Comparison of ENCODE assay signal across 1 cellular context in the genomic region with DNA sequence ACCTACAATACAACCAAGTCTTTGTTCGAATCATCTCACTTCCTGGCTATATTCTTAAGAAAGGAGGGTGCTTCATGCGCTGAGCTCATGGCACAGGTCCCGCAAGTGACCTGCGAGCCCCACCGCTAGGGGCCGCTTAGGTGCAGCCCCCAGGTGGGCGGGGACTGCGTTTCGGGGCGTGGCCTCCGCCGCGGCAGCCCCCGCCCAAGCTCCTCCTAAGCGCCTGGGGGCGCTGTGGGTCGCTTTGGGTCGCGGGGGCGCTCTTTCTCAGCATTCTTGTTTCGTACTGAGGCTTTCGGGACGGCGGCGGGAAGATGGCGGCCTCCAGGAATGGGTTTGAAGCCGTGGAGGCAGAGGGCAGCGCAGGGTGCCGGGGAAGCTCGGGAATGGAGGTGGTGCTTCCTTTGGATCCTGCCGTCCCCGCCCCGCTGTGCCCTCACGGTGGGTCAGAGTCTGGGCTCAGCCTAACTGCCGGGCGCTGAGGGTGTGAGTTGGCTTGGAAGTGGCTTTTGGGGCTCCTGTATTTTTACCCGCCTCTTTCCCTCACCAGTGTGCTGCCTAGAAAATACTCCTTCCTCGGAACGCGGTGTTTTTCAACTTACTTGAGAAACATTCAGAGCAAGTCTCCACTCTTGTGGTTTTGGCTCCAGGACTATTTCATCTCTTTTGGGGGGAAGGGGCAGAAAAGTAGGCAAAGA.
TF ChIP-seq lines count a peak whose summit lies in the region.

A gene with protein sequence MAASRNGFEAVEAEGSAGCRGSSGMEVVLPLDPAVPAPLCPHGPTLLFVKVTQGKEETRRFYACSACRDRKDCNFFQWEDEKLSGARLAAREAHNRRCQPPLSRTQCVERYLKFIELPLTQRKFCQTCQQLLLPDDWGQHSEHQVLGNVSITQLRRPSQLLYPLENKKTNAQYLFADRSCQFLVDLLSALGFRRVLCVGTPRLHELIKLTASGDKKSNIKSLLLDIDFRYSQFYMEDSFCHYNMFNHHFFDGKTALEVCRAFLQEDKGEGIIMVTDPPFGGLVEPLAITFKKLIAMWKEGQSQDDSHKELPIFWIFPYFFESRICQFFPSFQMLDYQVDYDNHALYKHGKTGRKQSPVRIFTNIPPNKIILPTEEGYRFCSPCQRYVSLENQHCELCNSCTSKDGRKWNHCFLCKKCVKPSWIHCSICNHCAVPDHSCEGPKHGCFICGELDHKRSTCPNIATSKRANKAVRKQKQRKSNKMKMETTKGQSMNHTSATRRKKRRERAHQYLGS (plus strand): TSS at position 279 of the 698 bp plus-strand sequence. CDS start 36 bp downstream, at position 315.

TF ChIP-seq in HepG2, 621 proteins besides CTCF, POLR2A, EP300 and RAD21 (continued from another document and continues in another):
- TF ChIP-seq, protein P1, sequence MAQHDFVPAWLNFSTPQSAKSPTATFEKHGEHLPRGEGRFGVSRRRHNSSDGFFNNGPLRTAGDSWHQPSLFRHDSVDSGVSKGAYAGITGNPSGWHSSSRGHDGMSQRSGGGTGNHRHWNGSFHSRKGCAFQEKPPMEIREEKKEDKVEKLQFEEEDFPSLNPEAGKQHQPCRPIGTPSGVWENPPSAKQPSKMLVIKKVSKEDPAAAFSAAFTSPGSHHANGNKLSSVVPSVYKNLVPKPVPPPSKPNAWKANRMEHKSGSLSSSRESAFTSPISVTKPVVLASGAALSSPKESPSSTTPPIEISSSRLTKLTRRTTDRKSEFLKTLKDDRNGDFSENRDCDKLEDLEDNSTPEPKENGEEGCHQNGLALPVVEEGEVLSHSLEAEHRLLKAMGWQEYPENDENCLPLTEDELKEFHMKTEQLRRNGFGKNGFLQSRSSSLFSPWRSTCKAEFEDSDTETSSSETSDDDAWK (CRISPR knock-in tag; IDR thresholded peaks at IDR 0.05), result no peak
- TF ChIP-seq ADNP (CRISPR knock-in tag; IDR thresholded peaks at IDR 0.05), result peak; percentile 51; the same call in 1 of the 2 replicates
- TF ChIP-seq, protein P2, sequence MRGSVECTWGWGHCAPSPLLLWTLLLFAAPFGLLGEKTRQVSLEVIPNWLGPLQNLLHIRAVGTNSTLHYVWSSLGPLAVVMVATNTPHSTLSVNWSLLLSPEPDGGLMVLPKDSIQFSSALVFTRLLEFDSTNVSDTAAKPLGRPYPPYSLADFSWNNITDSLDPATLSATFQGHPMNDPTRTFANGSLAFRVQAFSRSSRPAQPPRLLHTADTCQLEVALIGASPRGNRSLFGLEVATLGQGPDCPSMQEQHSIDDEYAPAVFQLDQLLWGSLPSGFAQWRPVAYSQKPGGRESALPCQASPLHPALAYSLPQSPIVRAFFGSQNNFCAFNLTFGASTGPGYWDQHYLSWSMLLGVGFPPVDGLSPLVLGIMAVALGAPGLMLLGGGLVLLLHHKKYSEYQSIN (CRISPR knock-in tag; IDR thresholded peaks at IDR 0.05; ENCODE audit: borderline replicate concordance), result no peak
- TF ChIP-seq KLF12 (CRISPR knock-in tag; IDR thresholded peaks at IDR 0.05; ENCODE audit: borderline replicate concordance), result peak; percentile 95; the same call in 1 of the 2 replicates
- TF ChIP-seq MYC (CRISPR knock-in tag; IDR thresholded peaks at IDR 0.05; ENCODE audit: borderline replicate concordance), result peak; percentile 75; the same call in 1 of the 2 replicates
- TF ChIP-seq ZNF326 (CRISPR knock-in tag; IDR thresholded peaks at IDR 0.05; ENCODE audit: borderline replicate concordance), result no peak
- TF ChIP-seq ZC3H4 (CRISPR knock-in tag; IDR thresholded peaks at IDR 0.05; ENCODE audit: borderline replicate concordance), result no peak
- no peak for TF ChIP-seq ZNF737 (CRISPR knock-in tag; IDR thresholded peaks at IDR 0.05; ENCODE audit: borderline replicate concordance)
- TF ChIP-seq, protein P3, sequence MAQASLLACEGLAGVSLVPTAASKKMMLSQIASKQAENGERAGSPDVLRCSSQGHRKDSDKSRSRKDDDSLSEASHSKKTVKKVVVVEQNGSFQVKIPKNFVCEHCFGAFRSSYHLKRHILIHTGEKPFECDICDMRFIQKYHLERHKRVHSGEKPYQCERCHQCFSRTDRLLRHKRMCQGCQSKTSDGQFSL (CRISPR knock-in tag; IDR thresholded peaks at IDR 0.05), result peak; percentile 73; the same call in 1 of the 2 replicates
- TF ChIP-seq, protein P4, sequence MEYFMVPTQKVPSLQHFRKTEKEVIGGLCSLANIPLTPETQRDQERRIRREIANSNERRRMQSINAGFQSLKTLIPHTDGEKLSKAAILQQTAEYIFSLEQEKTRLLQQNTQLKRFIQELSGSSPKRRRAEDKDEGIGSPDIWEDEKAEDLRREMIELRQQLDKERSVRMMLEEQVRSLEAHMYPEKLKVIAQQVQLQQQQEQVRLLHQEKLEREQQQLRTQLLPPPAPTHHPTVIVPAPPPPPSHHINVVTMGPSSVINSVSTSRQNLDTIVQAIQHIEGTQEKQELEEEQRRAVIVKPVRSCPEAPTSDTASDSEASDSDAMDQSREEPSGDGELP (IDR thresholded peaks at IDR 0.05; ENCODE audit: borderline replicate concordance, low read depth), result peak; percentile 36; the same call in 1 of the 2 replicates
- no peak for TF ChIP-seq ZNF383 (CRISPR knock-in tag; IDR thresholded peaks at IDR 0.05; ENCODE audit: borderline replicate concordance)
- 0 out of 2 replicates have a peak, but pooled peaks have one; percentile 51 for TF ChIP-seq SIX1 (CRISPR knock-in tag; IDR thresholded peaks at IDR 0.05; ENCODE audit: borderline replicate concordance)
- TF ChIP-seq FOXK2 (IDR thresholded peaks at IDR 0.05), result no peak
- TF ChIP-seq ZNF124 (CRISPR knock-in tag; IDR thresholded peaks at IDR 0.05), result peak; percentile 79; the same call in 1 of the 2 replicates
- TF ChIP-seq DR1 (CRISPR knock-in tag; IDR thresholded peaks at IDR 0.05), result peak; percentile 71
- TF ChIP-seq ZNF605 (CRISPR knock-in tag; IDR thresholded peaks at IDR 0.05), result peak; percentile 91
- peak; percentile 80; the same call in 1 of the 2 replicates for TF ChIP-seq ZNF598 (CRISPR knock-in tag; IDR thresholded peaks at IDR 0.05; ENCODE audit: borderline replicate concordance)
- TF ChIP-seq ZNF670 (CRISPR knock-in tag; IDR thresholded peaks at IDR 0.05; ENCODE audit: borderline replicate concordance), result peak; percentile 94
- TF ChIP-seq DPF2 (CRISPR knock-in tag; IDR thresholded peaks at IDR 0.05; ENCODE audit: borderline replicate concordance, low read depth), result no peak
- TF ChIP-seq ZNF556 (CRISPR knock-in tag; IDR thresholded peaks at IDR 0.05; ENCODE audit: borderline replicate concordance), result peak; percentile 96
- TF ChIP-seq SNAPC2 (CRISPR knock-in tag; IDR thresholded peaks at IDR 0.05), result peak; percentile 80
- no peak for TF ChIP-seq TCF12 (IDR thresholded peaks at IDR 0.05)
- TF ChIP-seq TCF12 (CRISPR knock-in tag; IDR thresholded peaks at IDR 0.05), result 0 out of 2 replicates have a peak, but pooled peaks have one; percentile 55
- TF ChIP-seq PRPF4 (IDR thresholded peaks at IDR 0.05; ENCODE audit: low read depth, low read length, poor library complexity, severe bottlenecking), result no peak
- TF ChIP-seq, protein P5, sequence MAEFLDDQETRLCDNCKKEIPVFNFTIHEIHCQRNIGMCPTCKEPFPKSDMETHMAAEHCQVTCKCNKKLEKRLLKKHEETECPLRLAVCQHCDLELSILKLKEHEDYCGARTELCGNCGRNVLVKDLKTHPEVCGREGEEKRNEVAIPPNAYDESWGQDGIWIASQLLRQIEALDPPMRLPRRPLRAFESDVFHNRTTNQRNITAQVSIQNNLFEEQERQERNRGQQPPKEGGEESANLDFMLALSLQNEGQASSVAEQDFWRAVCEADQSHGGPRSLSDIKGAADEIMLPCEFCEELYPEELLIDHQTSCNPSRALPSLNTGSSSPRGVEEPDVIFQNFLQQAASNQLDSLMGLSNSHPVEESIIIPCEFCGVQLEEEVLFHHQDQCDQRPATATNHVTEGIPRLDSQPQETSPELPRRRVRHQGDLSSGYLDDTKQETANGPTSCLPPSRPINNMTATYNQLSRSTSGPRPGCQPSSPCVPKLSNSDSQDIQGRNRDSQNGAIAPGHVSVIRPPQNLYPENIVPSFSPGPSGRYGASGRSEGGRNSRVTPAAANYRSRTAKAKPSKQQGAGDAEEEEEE (CRISPR knock-in tag; IDR thresholded peaks at IDR 0.05; ENCODE audit: borderline replicate concordance), result no peak
- TF ChIP-seq KDM1A (CRISPR knock-in tag; IDR thresholded peaks at IDR 0.05), result peak; percentile 74; the same call in 1 of the 2 replicates
- TF ChIP-seq NFKB2 (CRISPR knock-in tag; IDR thresholded peaks at IDR 0.05; ENCODE audit: borderline replicate concordance), result peak; percentile 93; the same call in 1 of the 2 replicates
- TF ChIP-seq TBP (CRISPR knock-in tag; IDR thresholded peaks at IDR 0.05), result no peak
- TF ChIP-seq NFRKB (IDR thresholded peaks at IDR 0.05), result peak; percentile 90
- TF ChIP-seq BORCS8-MEF2B (CRISPR knock-in tag; IDR thresholded peaks at IDR 0.05), result peak; percentile 88; the same call in 1 of the 2 replicates
- TF ChIP-seq ARHGAP35 (CRISPR knock-in tag; IDR thresholded peaks at IDR 0.05; ENCODE audit: borderline replicate concordance), result peak; percentile 68; the same call in 1 of the 2 replicates
- TF ChIP-seq ARNTL (CRISPR knock-in tag; IDR thresholded peaks at IDR 0.05), result no peak; the same call in 1 of the 2 replicates
- no peak for TF ChIP-seq SNAI1 (CRISPR knock-in tag; IDR thresholded peaks at IDR 0.05; ENCODE audit: borderline replicate concordance)
- peak; percentile 86 for TF ChIP-seq SRSF1 (optimal IDR thresholded peaks at IDR 0.05; ENCODE audit: low read depth, low read length)
- TF ChIP-seq ZNF782 (CRISPR knock-in tag; IDR thresholded peaks at IDR 0.05; ENCODE audit: borderline replicate concordance), result peak; percentile 20; the same call in 1 of the 2 replicates
- peak; percentile 42; the same call in 1 of the 2 replicates for TF ChIP-seq BCL6 (CRISPR knock-in tag; IDR thresholded peaks at IDR 0.05)
- TF ChIP-seq, protein P6, sequence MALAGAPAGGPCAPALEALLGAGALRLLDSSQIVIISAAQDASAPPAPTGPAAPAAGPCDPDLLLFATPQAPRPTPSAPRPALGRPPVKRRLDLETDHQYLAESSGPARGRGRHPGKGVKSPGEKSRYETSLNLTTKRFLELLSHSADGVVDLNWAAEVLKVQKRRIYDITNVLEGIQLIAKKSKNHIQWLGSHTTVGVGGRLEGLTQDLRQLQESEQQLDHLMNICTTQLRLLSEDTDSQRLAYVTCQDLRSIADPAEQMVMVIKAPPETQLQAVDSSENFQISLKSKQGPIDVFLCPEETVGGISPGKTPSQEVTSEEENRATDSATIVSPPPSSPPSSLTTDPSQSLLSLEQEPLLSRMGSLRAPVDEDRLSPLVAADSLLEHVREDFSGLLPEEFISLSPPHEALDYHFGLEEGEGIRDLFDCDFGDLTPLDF (CRISPR knock-in tag; IDR thresholded peaks at IDR 0.05), result peak; percentile 35; the same call in 1 of the 2 replicates
- peak; percentile 37; the same call in 1 of the 2 replicates for TF ChIP-seq NFYB (CRISPR knock-in tag; IDR thresholded peaks at IDR 0.05)
- TF ChIP-seq, protein P7, sequence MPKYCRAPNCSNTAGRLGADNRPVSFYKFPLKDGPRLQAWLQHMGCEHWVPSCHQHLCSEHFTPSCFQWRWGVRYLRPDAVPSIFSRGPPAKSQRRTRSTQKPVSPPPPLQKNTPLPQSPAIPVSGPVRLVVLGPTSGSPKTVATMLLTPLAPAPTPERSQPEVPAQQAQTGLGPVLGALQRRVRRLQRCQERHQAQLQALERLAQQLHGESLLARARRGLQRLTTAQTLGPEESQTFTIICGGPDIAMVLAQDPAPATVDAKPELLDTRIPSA (CRISPR knock-in tag; IDR thresholded peaks at IDR 0.05; ENCODE audit: borderline replicate concordance), result no peak
- TF ChIP-seq, protein P8, sequence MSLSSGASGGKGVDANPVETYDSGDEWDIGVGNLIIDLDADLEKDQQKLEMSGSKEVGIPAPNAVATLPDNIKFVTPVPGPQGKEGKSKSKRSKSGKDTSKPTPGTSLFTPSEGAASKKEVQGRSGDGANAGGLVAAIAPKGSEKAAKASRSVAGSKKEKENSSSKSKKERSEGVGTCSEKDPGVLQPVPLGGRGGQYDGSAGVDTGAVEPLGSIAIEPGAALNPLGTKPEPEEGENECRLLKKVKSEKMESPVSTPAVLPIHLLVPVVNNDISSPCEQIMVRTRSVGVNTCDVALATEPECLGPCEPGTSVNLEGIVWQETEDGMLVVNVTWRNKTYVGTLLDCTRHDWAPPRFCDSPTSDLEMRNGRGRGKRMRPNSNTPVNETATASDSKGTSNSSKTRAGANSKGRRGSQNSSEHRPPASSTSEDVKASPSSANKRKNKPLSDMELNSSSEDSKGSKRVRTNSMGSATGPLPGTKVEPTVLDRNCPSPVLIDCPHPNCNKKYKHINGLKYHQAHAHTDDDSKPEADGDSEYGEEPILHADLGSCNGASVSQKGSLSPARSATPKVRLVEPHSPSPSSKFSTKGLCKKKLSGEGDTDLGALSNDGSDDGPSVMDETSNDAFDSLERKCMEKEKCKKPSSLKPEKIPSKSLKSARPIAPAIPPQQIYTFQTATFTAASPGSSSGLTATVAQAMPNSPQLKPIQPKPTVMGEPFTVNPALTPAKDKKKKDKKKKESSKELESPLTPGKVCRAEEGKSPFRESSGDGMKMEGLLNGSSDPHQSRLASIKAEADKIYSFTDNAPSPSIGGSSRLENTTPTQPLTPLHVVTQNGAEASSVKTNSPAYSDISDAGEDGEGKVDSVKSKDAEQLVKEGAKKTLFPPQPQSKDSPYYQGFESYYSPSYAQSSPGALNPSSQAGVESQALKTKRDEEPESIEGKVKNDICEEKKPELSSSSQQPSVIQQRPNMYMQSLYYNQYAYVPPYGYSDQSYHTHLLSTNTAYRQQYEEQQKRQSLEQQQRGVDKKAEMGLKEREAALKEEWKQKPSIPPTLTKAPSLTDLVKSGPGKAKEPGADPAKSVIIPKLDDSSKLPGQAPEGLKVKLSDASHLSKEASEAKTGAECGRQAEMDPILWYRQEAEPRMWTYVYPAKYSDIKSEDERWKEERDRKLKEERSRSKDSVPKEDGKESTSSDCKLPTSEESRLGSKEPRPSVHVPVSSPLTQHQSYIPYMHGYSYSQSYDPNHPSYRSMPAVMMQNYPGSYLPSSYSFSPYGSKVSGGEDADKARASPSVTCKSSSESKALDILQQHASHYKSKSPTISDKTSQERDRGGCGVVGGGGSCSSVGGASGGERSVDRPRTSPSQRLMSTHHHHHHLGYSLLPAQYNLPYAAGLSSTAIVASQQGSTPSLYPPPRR (CRISPR knock-in tag; IDR thresholded peaks at IDR 0.05; ENCODE audit: borderline replicate concordance), result peak; percentile 25; the same call in 1 of the 2 replicates
- TF ChIP-seq, protein P9, sequence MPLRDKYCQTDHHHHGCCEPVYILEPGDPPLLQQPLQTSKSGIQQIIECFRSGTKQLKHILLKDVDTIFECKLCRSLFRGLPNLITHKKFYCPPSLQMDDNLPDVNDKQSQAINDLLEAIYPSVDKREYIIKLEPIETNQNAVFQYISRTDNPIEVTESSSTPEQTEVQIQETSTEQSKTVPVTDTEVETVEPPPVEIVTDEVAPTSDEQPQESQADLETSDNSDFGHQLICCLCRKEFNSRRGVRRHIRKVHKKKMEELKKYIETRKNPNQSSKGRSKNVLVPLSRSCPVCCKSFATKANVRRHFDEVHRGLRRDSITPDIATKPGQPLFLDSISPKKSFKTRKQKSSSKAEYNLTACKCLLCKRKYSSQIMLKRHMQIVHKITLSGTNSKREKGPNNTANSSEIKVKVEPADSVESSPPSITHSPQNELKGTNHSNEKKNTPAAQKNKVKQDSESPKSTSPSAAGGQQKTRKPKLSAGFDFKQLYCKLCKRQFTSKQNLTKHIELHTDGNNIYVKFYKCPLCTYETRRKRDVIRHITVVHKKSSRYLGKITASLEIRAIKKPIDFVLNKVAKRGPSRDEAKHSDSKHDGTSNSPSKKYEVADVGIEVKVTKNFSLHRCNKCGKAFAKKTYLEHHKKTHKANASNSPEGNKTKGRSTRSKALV (CRISPR knock-in tag; IDR thresholded peaks at IDR 0.05), result 0 out of 2 replicates have a peak, but pooled peaks have one; percentile 23
- TF ChIP-seq NONO (IDR thresholded peaks at IDR 0.05), result no peak
- peak; percentile 95 for TF ChIP-seq NONO (CRISPR knock-in tag; conservative IDR thresholded peaks at IDR 0.05)
